In the genomic region with DNA sequence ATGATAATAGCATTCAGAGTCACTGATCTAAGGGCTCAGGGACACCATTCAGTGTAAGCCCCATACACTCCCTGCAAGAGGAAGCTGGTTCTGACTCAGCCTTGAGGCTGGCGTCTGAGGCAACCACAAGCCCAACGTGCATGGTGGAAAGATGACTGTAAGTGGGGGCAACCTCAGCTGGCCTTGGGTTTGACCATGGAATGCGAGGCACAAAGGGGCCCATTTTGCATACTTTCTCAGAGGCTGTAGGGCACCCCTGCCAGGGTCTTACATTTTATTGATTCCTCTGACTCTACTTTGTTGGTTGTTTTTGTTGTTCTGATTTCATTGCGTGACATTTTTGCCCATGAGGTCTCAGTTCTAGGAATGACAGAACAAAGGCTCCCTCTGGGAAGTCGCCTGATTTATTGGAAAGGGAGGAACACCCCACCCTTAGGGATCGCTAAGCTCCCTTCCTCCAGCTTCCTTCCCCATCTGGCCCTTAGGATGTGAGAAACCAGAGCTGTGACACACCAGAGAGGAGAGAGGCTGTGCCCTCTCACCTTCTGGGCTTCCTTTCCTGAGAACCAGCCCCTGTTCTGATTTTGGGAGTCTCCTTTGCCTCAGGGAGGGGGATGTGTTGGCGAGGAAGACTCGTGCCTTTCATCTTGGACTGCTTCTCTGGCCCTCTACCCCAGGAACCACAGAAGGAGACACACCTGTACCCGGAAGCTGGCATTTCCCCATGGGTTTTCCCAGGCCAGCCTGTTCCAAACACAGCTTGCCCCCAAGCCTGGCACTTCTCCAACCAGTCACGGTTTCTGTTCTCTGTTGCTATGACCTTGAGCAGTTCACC, we compare ENCODE assay signal across 9 cellular contexts. TPM values are rescaled to one million over a fixed set of nuclear protein-coding genes. Genes with fewer than 3 reads are reported as not detected.
DNase-seq lines count a peak whose midpoint lies in the region; ATAC-seq, FAIRE-seq and TF ChIP-seq lines count a peak whose summit lies in the region.
"Had no signal": no experiment of that assay in that cellular context is flagged by ENCODE, and none has a peak within 500 bp of the region (broad histone marks: within the 10 kb centered on the region; RNA-seq: fewer than 3 reads in every experiment).

No MANE protein-coding gene starts in this region.

- H3K9me3 ChIP-seq in BLaER1 treated with 17β-estradiol and CSF1 and Interleukin-3, amounts not matched to agents 10 nM and 100 nM (replicated peaks in 1 of 11), result no peaks in the 10 kb centered on the region
- no peaks in the 10 kb centered on the region for H3K9me3 ChIP-seq in psoas muscle

- no peaks in the 10 kb centered on the region for H4K20me1 ChIP-seq in BLaER1 treated with 17β-estradiol and CSF1 and Interleukin-3, amounts not matched to agents 10 nM and 100 nM

- ATAC-seq in HG03575 (IDR thresholded peaks at IDR 0.05; ENCODE audit: extremely low read depth, insufficient number of reproducible peaks, low FRiP score, unreplicated experiment) (peak; percentile 30), psoas muscle (peak in 3 of 4 donors; percentile 48 to 53 (median 48))

- FAIRE-seq in GM19239 (lab: Jason Lieb, UNC), result peak; percentile 97

- 27 to 33% (median 29%) methylated on average over 10 of the region's 10 CpGs for WGBS in psoas muscle, 3 donors

- DNase-seq in GM19239 (ENCODE audit: insufficient read length, low spot score) (peak; percentile 27), T1000 (lab: John Stamatoyannopoulos, UW) (peak; percentile 75), epidermal melanocyte (ENCODE audit: insufficient read length, low spot score) (peak; percentile 57), psoas muscle (peak in 1 of 2 donors; percentile 36), NCI-H1048 (lab: John Stamatoyannopoulos, UW) (no peak), NCI-H146 (lab: John Stamatoyannopoulos, UW) (no peak)

- peak overlapping the region; percentile 84 to 98 (median 96) for H3K4me2 ChIP-seq in BLaER1 treated with 17β-estradiol and CSF1 and Interleukin-3, amounts not matched to agents 10 nM and 100 nM

- H3K36me3 ChIP-seq in BLaER1 treated with 17β-estradiol and CSF1 and Interleukin-3, amounts not matched to agents 10 nM and 100 nM, result no peaks in the 10 kb centered on the region
- no peaks in the 10 kb centered on the region for H3K36me3 ChIP-seq in psoas muscle (ENCODE audit: insufficient read depth in 1 of 2, low read depth in 1 of 2)

- H3K4me3 ChIP-seq in BLaER1 treated with 17β-estradiol and CSF1 and Interleukin-3, amounts not matched to agents 10 nM and 100 nM, result peak overlapping the region in 5 of 10 experiments; percentile 9 to 50 (median 25); a peak in 7 of 20 replicates
- H3K4me3 ChIP-seq in psoas muscle, result no peak overlapping the region

- intact Hi-C loops in psoas muscle (cut with DNase I), result no loop called here

- peak overlapping the region; percentile 61 to 83 (median 66); a peak in 21 of 22 replicates for H3K9ac ChIP-seq in BLaER1 treated with 17β-estradiol and CSF1 and Interleukin-3, amounts not matched to agents 10 nM and 100 nM

- H3K4me1 ChIP-seq in BLaER1 treated with 17β-estradiol and CSF1 and Interleukin-3, amounts not matched to agents 10 nM and 100 nM, result peaks cover 98 to 100% (median 100%) of the 10 kb centered on the region in 10 experiments
- peaks cover 12% of the 10 kb centered on the region for H3K4me1 ChIP-seq in psoas muscle

- TF ChIP-seq CTCF in psoas muscle (IDR thresholded peaks at IDR 0.05), result no peak

- H3K27me3 ChIP-seq in BLaER1 treated with 17β-estradiol and CSF1 and Interleukin-3, amounts not matched to agents 10 nM and 100 nM, result no peaks in the 10 kb centered on the region
- peaks cover 0 to 8% (median 3%) of the 10 kb centered on the region in 3 donors for H3K27me3 ChIP-seq in psoas muscle (ENCODE audit: insufficient read depth in 3 of 3, low read length in 2 of 3)

- H3K27ac ChIP-seq in BLaER1 treated with 17β-estradiol and CSF1 and Interleukin-3, amounts not matched to agents 10 nM and 100 nM, result peak overlapping the region; percentile 74 to 93 (median 89)
- H3K27ac ChIP-seq in psoas muscle, result peak overlapping the region; percentile 36

RNA-seq across cellular contexts. Expression of a gene that starts 5.6 kb away (rescaled TPM):
- total RNA-seq in psoas muscle, result 10 to 100 TPM in 1 of 4 donors, 1 to 10 TPM in 3; 2.9 to 13.8 (median 5.2) TPM
- 10 to 100 TPM in 1 of 3 donors, 1 to 10 TPM in 2; 2.3 to 15.3 (median 4.1) TPM for polyA plus RNA-seq in psoas muscle

RNA-seq across cellular contexts. Expression of a gene that starts 52.8 kb away (rescaled TPM):
- under 1 TPM in 2 of 4 donors, not detected in 2; 0.07 to 0.13 TPM for total RNA-seq in psoas muscle
- under 1 TPM in 2 of 3 donors, not detected in 1; 0.01 to 0.04 TPM for polyA plus RNA-seq in psoas muscle
- total RNA-seq: pulmonary artery endothelial cell had no signal

Comparison
In these comparisons a context has a peak if more than half of its experiments do, and no peak if none do; other contexts are left out.
1. DNase-seq: peak in GM19239 (single experiment), T1000 (single experiment) and epidermal melanocyte (single experiment); none in NCI-H1048 (single experiment) and NCI-H146 (single experiment).